ENCODE assay signal across 8 cellular contexts in the genomic region with DNA sequence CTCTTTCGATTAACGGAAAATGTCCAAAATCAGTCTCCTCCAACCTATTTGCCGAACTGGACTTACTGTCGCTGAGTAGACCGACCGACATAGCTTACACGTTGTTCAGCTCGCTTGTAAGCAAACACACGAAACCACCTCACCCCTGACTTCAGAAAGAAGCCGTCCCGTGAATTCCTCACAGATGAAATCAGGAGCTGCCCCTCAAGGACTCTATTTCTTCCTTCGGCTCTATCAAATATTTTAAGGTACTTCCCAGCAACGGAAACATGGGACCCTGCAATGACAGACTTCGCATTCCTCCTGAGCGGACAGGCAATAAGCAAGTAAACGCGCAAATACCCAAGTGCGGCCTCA. TPM values are rescaled to one million over a fixed set of nuclear protein-coding genes. Genes with fewer than 3 reads are reported as not detected.
DNase-seq lines count a peak whose midpoint lies in the region; ATAC-seq, FAIRE-seq and TF ChIP-seq lines count a peak whose summit lies in the region.

No MANE protein-coding gene starts in this region.

- peaks cover 78% of the 10 kb centered on the region for H3K4me1 ChIP-seq in HepG2 (ENCODE audit: insufficient read depth, low read length)
- peaks cover 23 to 48% (median 38%) of the 10 kb centered on the region in 4 donors for H3K4me1 ChIP-seq in transverse colon

- in situ Hi-C loops in astrocyte of the cerebellum (cut with HindIII; ENCODE audit: low sequenced_read_pairs), result no loop called here
- in situ Hi-C loops in HepG2 (cut with HindIII; ENCODE audit: extremely low pct_ligation_motif_present, low pct_unique_long_range_greater_than_20kb), result no loop called here
- in situ Hi-C loops in transverse colon (cut with MboI; ENCODE audit: low pct_ligation_motif_present in 1 of 4, low pct_unique_long_range_greater_than_20kb in 1 of 4, low sequenced_read_pairs in 3 of 4), result no loop called here

- peaks cover 60% of the 10 kb centered on the region for H4K20me1 ChIP-seq in HepG2 (ENCODE audit: insufficient read depth, low read length)

- peak overlapping the region; percentile 96 for H3K27ac ChIP-seq in C4-2B
- peak overlapping the region; percentile 89 for H3K27ac ChIP-seq in HepG2 (ENCODE audit: extremely low read length, insufficient read depth, low read length)
- H3K27ac ChIP-seq in transverse colon, result peak overlapping the region; percentile 92 to 99 (median 96)

- no peak for TF ChIP-seq RAD21 in HepG2 (CRISPR knock-in tag; IDR thresholded peaks at IDR 0.05)

- CTCF ChIA-PET in HepG2 (lab: Yijun Ruan, JAX; ENCODE audit: low intra/inter-chr PET ratio, low total read pairs), result no interaction called here

- H3K4me2 ChIP-seq in HepG2 (ENCODE audit: low read depth, low read length), result peak overlapping the region; percentile 81

- peaks cover 94% of the 10 kb centered on the region for H3K79me2 ChIP-seq in HepG2 (ENCODE audit: insufficient read depth, low read length)

- no peak for TF ChIP-seq CTCF in C4-2B (conservative IDR thresholded peaks at IDR 0.05)
- no peak for TF ChIP-seq CTCF in astrocyte of the cerebellum (IDR thresholded peaks at IDR 0.05; ENCODE audit: low read depth, low read length, missing control alignments)
- TF ChIP-seq CTCF in HepG2 (CRISPR knock-in tag; IDR thresholded peaks at IDR 0.05), result no peak
- no peak for TF ChIP-seq CTCF in transverse colon (IDR thresholded peaks at IDR 0.05)

- WGBS in HepG2 (ENCODE audit: low lambda C conversion rate), result 1% methylated on average over 18 of the region's 18 CpGs
- 1% methylated on average over 18 of the region's 18 CpGs; no CpG with 5 or more reads in 1 of the 2 donors for WGBS in transverse colon (ENCODE audit: low coverage in 1 of 2), 2 donors

- peak overlapping the region; percentile 95 for H3K4me3 ChIP-seq in astrocyte of the cerebellum (ENCODE audit: low read depth, low read length)
- peak overlapping the region; percentile 69 to 94 (median 76) for H3K4me3 ChIP-seq in HepG2 (replicated peaks in 1 of 3; ENCODE audit: insufficient read depth in 1 of 3, low read depth in 2 of 3, low read length in 3 of 3)
- peak overlapping the region; percentile 88 to 99 (median 94) for H3K4me3 ChIP-seq in transverse colon

- ATAC-seq in HepG2 (peak; percentile 40), esophagus mucosa (no peak)

- no peak for TF ChIP-seq EP300 in HepG2 (IDR thresholded peaks at IDR 0.05; ENCODE audit: low read depth in 2 of 2, low read length in 2 of 2)
- no peak for TF ChIP-seq EP300 in HepG2 (CRISPR knock-in tag; IDR thresholded peaks at IDR 0.05; ENCODE audit: borderline replicate concordance)
- TF ChIP-seq EP300 in transverse colon (IDR thresholded peaks at IDR 0.05; ENCODE audit: low read depth), result no peak

- TF ChIP-seq POLR2A in HepG2 (IDR thresholded peaks at IDR 0.05; ENCODE audit: insufficient read depth in 1 of 2, low read depth in 2 of 2, low read length in 2 of 2) (peak in 1 of 2 experiments; percentile 19; a peak in 1 of 4 replicates), transverse colon (IDR thresholded peaks at IDR 0.05) (no peak)

- DNase-seq in HuH-7 (ENCODE audit: low spot score) (peak; percentile 48), astrocyte of the cerebellum (ENCODE audit: low read depth) (no peak), HepG2 (ENCODE audit: low spot score) (peak; percentile 81), transverse colon (no peak), amygdala (lab: John Stamatoyannopoulos, UW) (no peak), medulla oblongata (ENCODE audit: extremely low spot score) (no peak)

- intact Hi-C loops in HepG2 (cut with micrococcal nuclease; ENCODE audit: unreplicated experiment), result loop anchor here (2.0 to 5.0 kb wide), 2 partner anchors 35 to 36 kb away; no protein-coding TSS in a partner anchor
- intact Hi-C loops in transverse colon (cut with DNase I; ENCODE audit: low total_unique reads), result no loop called here

- H2AFZ ChIP-seq in HepG2 (ENCODE audit: low read length), result no peak overlapping the region

- BruUV-seq in HepG2 (replicated peaks; lab: Mats Ljungman, UMichigan), result no TSS peak

- peak overlapping the region; percentile 97 for H3K9ac ChIP-seq in HepG2 (ENCODE audit: insufficient read depth, low read depth, low read length)

- H3K36me3 ChIP-seq in HepG2 (replicated peaks in 1 of 2; ENCODE audit: control insufficient read depth in 1 of 2, insufficient read depth in 2 of 2, low read length in 2 of 2) (peaks cover 20 to 37% of the 10 kb centered on the region in 2 experiments), transverse colon (no peaks in the 10 kb centered on the region)

- H3K27me3 ChIP-seq in HepG2 (ENCODE audit: control insufficient read depth in 1 of 2, insufficient read depth in 2 of 2, low read length in 2 of 2) (no peaks in the 10 kb centered on the region; a peak in 1 of 5 replicates), transverse colon (no peaks in the 10 kb centered on the region)

- no peaks in the 10 kb centered on the region for H3K9me3 ChIP-seq in HepG2 (ENCODE audit: low read length)
- H3K9me3 ChIP-seq in transverse colon, result no peaks in the 10 kb centered on the region

- no peak for FAIRE-seq in HepG2 (lab: Jason Lieb, UNC)

- POLR2A ChIA-PET in HepG2 (lab: Yijun Ruan, JAX), result interaction anchor here (1.0 to 7.5 kb wide), 15 partner anchors 10 to 270 kb away, joined by 3 to 205 read pairs (median 10); partner anchors contain the start of genes DIDO1, SLC17A9 and TCFL5

RNA-seq across cellular contexts. Expression of gene GID8, which starts 1.0 kb away (rescaled TPM):
- total RNA-seq in HepG2 (2016; rRNA removed; fragmentation: Illumina TruSeq; extraction: Trizol), result 59.8 and 74.4 TPM in 2 replicates
- 17.8 and 18.7 TPM in 2 replicates for total RNA-seq in HepG2 (2016; cell fraction: cytosol; rRNA removed; fragmentation: Illumina TruSeq; extraction: Trizol; ENCODE audit: low read depth)
- 60.3 and 68.0 TPM in 2 replicates for total RNA-seq in HepG2 (2016; cell fraction: insoluble cytoplasmic fraction; rRNA removed; fragmentation: Illumina TruSeq; extraction: Trizol)
- 45.9 and 46.6 TPM in 2 replicates for total RNA-seq in HepG2 (2016; cell fraction: membrane; rRNA removed; fragmentation: Illumina TruSeq; extraction: Trizol)
- total RNA-seq in HepG2 (2016; cell fraction: nucleus; rRNA removed; fragmentation: Illumina TruSeq; extraction: Trizol), result 35.6 and 42.8 TPM in 2 replicates
- polyA plus RNA-seq in HepG2 (2011; rRNA removed), result 39.0 and 39.6 TPM in 2 replicates
- 39.6 and 40.7 TPM in 2 replicates for polyA plus RNA-seq in HepG2 (2011; cell fraction: cytosol; rRNA removed)
- 23.9 and 26.9 TPM in 2 replicates for polyA plus RNA-seq in HepG2 (2011; cell fraction: nucleus; rRNA removed)
- polyA plus RNA-seq in HepG2 (2012), result 36.8 and 46.0 TPM in 2 replicates
- 14.5 and 16.6 TPM in 2 replicates for polyA plus RNA-seq in HepG2 (2016; cell fraction: cytosol; fragmentation: Illumina TruSeq; extraction: Trizol; ENCODE audit: low read depth)
- polyA plus RNA-seq in HepG2 (2016; cell fraction: insoluble cytoplasmic fraction; fragmentation: Illumina TruSeq; extraction: Trizol; ENCODE audit: low read depth), result 66.0 and 70.4 TPM in 2 replicates
- polyA plus RNA-seq in HepG2 (2016; cell fraction: membrane; fragmentation: Illumina TruSeq; extraction: Trizol; ENCODE audit: low read depth), result 31.6 and 32.0 TPM in 2 replicates
- polyA plus RNA-seq in HepG2 (2016; cell fraction: nucleus; fragmentation: Illumina TruSeq; extraction: Trizol; ENCODE audit: insufficient read depth, low read depth), result 58.8 and 62.9 TPM in 2 replicates
- 30.6 and 61.9 TPM in 2 replicates for polyA minus RNA-seq in HepG2 (2011; rRNA and poly(A)+ RNA removed; ENCODE audit: low replicate concordance)
- 28.5 and 31.3 TPM in 2 replicates for polyA minus RNA-seq in HepG2 (2011; cell fraction: cytosol; rRNA and poly(A)+ RNA removed)
- 27.2 and 34.4 TPM in 2 replicates for polyA minus RNA-seq in HepG2 (2011; cell fraction: nucleus; rRNA and poly(A)+ RNA removed)
- 10 to 100 TPM; 29.5 to 34.1 (median 31.7) TPM for total RNA-seq in transverse colon
- 42.7 TPM for total RNA-seq in esophagus mucosa

RNA-seq across cellular contexts. Expression of gene DIDO1, which starts 10.7 kb away (rescaled TPM):
- 75.1 and 77.0 TPM in 2 replicates for total RNA-seq in HepG2 (2016; rRNA removed; fragmentation: Illumina TruSeq; extraction: Trizol)
- 14.5 and 17.3 TPM in 2 replicates for total RNA-seq in HepG2 (2016; cell fraction: cytosol; rRNA removed; fragmentation: Illumina TruSeq; extraction: Trizol; ENCODE audit: low read depth)
- total RNA-seq in HepG2 (2016; cell fraction: insoluble cytoplasmic fraction; rRNA removed; fragmentation: Illumina TruSeq; extraction: Trizol), result 71.7 and 75.6 TPM in 2 replicates
- 32.1 and 34.1 TPM in 2 replicates for total RNA-seq in HepG2 (2016; cell fraction: membrane; rRNA removed; fragmentation: Illumina TruSeq; extraction: Trizol)
- total RNA-seq in HepG2 (2016; cell fraction: nucleus; rRNA removed; fragmentation: Illumina TruSeq; extraction: Trizol), result 86.6 and 98.5 TPM in 2 replicates
- polyA plus RNA-seq in HepG2 (2011; rRNA removed), result 72.6 and 75.0 TPM in 2 replicates
- 53.2 and 57.1 TPM in 2 replicates for polyA plus RNA-seq in HepG2 (2011; cell fraction: cytosol; rRNA removed)
- 292 and 297 TPM in 2 replicates for polyA plus RNA-seq in HepG2 (2011; cell fraction: nucleus; rRNA removed)
- 67.9 and 74.0 TPM in 2 replicates for polyA plus RNA-seq in HepG2 (2012)
- 3.0 TPM in 2 replicates for polyA plus RNA-seq in HepG2 (2016; cell fraction: cytosol; fragmentation: Illumina TruSeq; extraction: Trizol; ENCODE audit: low read depth)
- 61.5 and 65.9 TPM in 2 replicates for polyA plus RNA-seq in HepG2 (2016; cell fraction: insoluble cytoplasmic fraction; fragmentation: Illumina TruSeq; extraction: Trizol; ENCODE audit: low read depth)
- 10.9 and 11.6 TPM in 2 replicates for polyA plus RNA-seq in HepG2 (2016; cell fraction: membrane; fragmentation: Illumina TruSeq; extraction: Trizol; ENCODE audit: low read depth)
- 130 and 135 TPM in 2 replicates for polyA plus RNA-seq in HepG2 (2016; cell fraction: nucleus; fragmentation: Illumina TruSeq; extraction: Trizol; ENCODE audit: insufficient read depth, low read depth)
- 33.0 and 89.8 TPM in 2 replicates for polyA minus RNA-seq in HepG2 (2011; rRNA and poly(A)+ RNA removed; ENCODE audit: low replicate concordance)
- 30.7 and 35.0 TPM in 2 replicates for polyA minus RNA-seq in HepG2 (2011; cell fraction: cytosol; rRNA and poly(A)+ RNA removed)
- polyA minus RNA-seq in HepG2 (2011; cell fraction: nucleus; rRNA and poly(A)+ RNA removed), result 139 and 144 TPM in 2 replicates
- 100 to 1,000 TPM in 1 of 4 donors, 10 to 100 TPM in 3; 68.3 to 135 (median 88.0) TPM for total RNA-seq in transverse colon
- 26.2 TPM for total RNA-seq in esophagus mucosa

RNA-seq across cellular contexts. Expression of gene SLC17A9, which starts 15.5 kb away (rescaled TPM):
- total RNA-seq in HepG2 (2016; rRNA removed; fragmentation: Illumina TruSeq; extraction: Trizol) (33.6 and 110 TPM in 2 replicates), transverse colon (10 to 100 TPM in 1 of 4 donors, 1 to 10 TPM in 3; 2.8 to 32.9 (median 4.6) TPM), esophagus mucosa (0.76 TPM)
- total RNA-seq in HepG2 (2016; cell fraction: cytosol; rRNA removed; fragmentation: Illumina TruSeq; extraction: Trizol; ENCODE audit: low read depth), result 27.1 and 27.6 TPM in 2 replicates
- total RNA-seq in HepG2 (2016; cell fraction: insoluble cytoplasmic fraction; rRNA removed; fragmentation: Illumina TruSeq; extraction: Trizol), result 25.3 and 116 TPM in 2 replicates
- total RNA-seq in HepG2 (2016; cell fraction: membrane; rRNA removed; fragmentation: Illumina TruSeq; extraction: Trizol), result 36.6 and 38.0 TPM in 2 replicates
- total RNA-seq in HepG2 (2016; cell fraction: nucleus; rRNA removed; fragmentation: Illumina TruSeq; extraction: Trizol), result 145 and 168 TPM in 2 replicates
- 191 and 280 TPM in 2 replicates for polyA plus RNA-seq in HepG2 (2011; rRNA removed)
- 57.2 and 94.5 TPM in 2 replicates for polyA plus RNA-seq in HepG2 (2011; cell fraction: cytosol; rRNA removed)
- 3,698 and 4,960 TPM in 2 replicates for polyA plus RNA-seq in HepG2 (2011; cell fraction: nucleus; rRNA removed)
- polyA plus RNA-seq in HepG2 (2012), result 173 and 220 TPM in 2 replicates
- 16.5 and 18.1 TPM in 2 replicates for polyA plus RNA-seq in HepG2 (2016; cell fraction: cytosol; fragmentation: Illumina TruSeq; extraction: Trizol; ENCODE audit: low read depth)
- 36.5 and 42.6 TPM in 2 replicates for polyA plus RNA-seq in HepG2 (2016; cell fraction: insoluble cytoplasmic fraction; fragmentation: Illumina TruSeq; extraction: Trizol; ENCODE audit: low read depth)
- 30.7 and 32.6 TPM in 2 replicates for polyA plus RNA-seq in HepG2 (2016; cell fraction: membrane; fragmentation: Illumina TruSeq; extraction: Trizol; ENCODE audit: low read depth)
- polyA plus RNA-seq in HepG2 (2016; cell fraction: nucleus; fragmentation: Illumina TruSeq; extraction: Trizol; ENCODE audit: insufficient read depth, low read depth), result 553 and 603 TPM in 2 replicates
- polyA minus RNA-seq in HepG2 (2011; rRNA and poly(A)+ RNA removed; ENCODE audit: low replicate concordance), result 0.07 and 195 TPM in 2 replicates
- 33.4 and 43.3 TPM in 2 replicates for polyA minus RNA-seq in HepG2 (2011; cell fraction: cytosol; rRNA and poly(A)+ RNA removed)
- 176 and 196 TPM in 2 replicates for polyA minus RNA-seq in HepG2 (2011; cell fraction: nucleus; rRNA and poly(A)+ RNA removed)

Comparison
In these comparisons a context has a peak if more than half of its experiments do, and no peak if none do; other contexts are left out.
1. DNase-seq: peak in HuH-7 (single experiment) and HepG2 (single experiment); none in astrocyte of the cerebellum (single experiment), transverse colon (single experiment), amygdala (0 of 56) and medulla oblongata (single experiment).
2. Peak in every context shown above with its lines, with median percentiles within 50 percentile points of each other: H3K27ac ChIP-seq and H3K4me3 ChIP-seq.